12 cellular contexts compared by ENCODE assay signal in genomic region chr1:243819438-243819839, GRCh38.
"Had no signal": no experiment of that assay in that cellular context is flagged by ENCODE, and none has a peak within 500 bp of the region (broad histone marks: within the 10 kb centered on the region; RNA-seq: fewer than 3 reads in every experiment).

No MANE protein-coding gene starts in this region.

- H3K4me1 ChIP-seq: right atrium auricular region, upper lobe of left lung had no signal

- H3K4me3 Mint-ChIP-seq: activated naive CD8-positive, alpha-beta T cell; stimulated activated memory B cell treated with anti-CD40 and anti-IgM and Interleukin-4, amounts not matched to agents 10 μg/mL and 1 μg/mL and 100 μg/mL, for 72 hours; T-helper 17 cell had no signal

- H3K36me3 ChIP-seq: brain microvascular endothelial cell, right atrium auricular region had no signal

- H3K27me3 Mint-ChIP-seq: activated naive CD8-positive, alpha-beta T cell; stimulated activated memory B cell treated with anti-CD40 and anti-IgM and Interleukin-4, amounts not matched to agents 10 μg/mL and 1 μg/mL and 100 μg/mL, for 72 hours; T-helper 17 cell had no signal

- H3K27me3 ChIP-seq: brain microvascular endothelial cell, heart right ventricle, right atrium auricular region, upper lobe of left lung had no signal

- DNase-seq: activated CD4-positive, alpha-beta T cell treated with anti-CD3 and anti-CD28 coated beads, Interleukin-2, amount 50 U/mL, for 4 hours; activated effector memory CD4-positive, alpha-beta T cell treated with anti-CD3 and anti-CD28 coated beads, Interleukin-2, amount 50 U/mL, for 16 hours; activated T-cell treated with anti-CD3 and anti-CD28 coated beads, Interleukin-2, amount 50 U/mL, for 1 hour; brain microvascular endothelial cell; foreskin melanocyte; stimulated activated CD4-positive, alpha-beta T cell treated with anti-CD3 and anti-CD28 coated beads, Interleukin-1b, Interleukin-23, amount 100 ng/mL, for 48 hours; T-helper 17 cell had no signal

- ATAC-seq: stimulated activated memory B cell treated with anti-CD40 and anti-IgM and Interleukin-4, amounts not matched to agents 10 μg/mL and 1 μg/mL and 100 μg/mL, for 72 hours; T-helper 17 cell had no signal

- H3K4me3 ChIP-seq: heart right ventricle, right atrium auricular region, upper lobe of left lung had no signal

- H3K27ac ChIP-seq: brain microvascular endothelial cell, heart right ventricle, right atrium auricular region, upper lobe of left lung had no signal

- H3K27ac Mint-ChIP-seq: activated naive CD8-positive, alpha-beta T cell; T-helper 17 cell had no signal
